15 cellular contexts compared by ENCODE assay signal in genomic region chr3:33355611-33356010, GRCh38.
DNase-seq lines count a peak whose midpoint lies in the region; ATAC-seq, FAIRE-seq and TF ChIP-seq lines count a peak whose summit lies in the region.
"Had no signal": no experiment of that assay in that cellular context is flagged by ENCODE, and none has a peak within 500 bp of the region (broad histone marks: within the 10 kb centered on the region; RNA-seq: fewer than 3 reads in every experiment).

No MANE protein-coding gene starts in this region.

- intact Hi-C loops in Right ventricle myocardium inferior (cut with DNase I): no loop called here

- TF ChIP-seq CTCF in right atrium auricular region (IDR thresholded peaks at IDR 0.05) (no peak), cardiac fibroblast (IDR thresholded peaks at IDR 0.05; ENCODE audit: low read depth, low read length) (no peak)

- no peak overlapping the region for H3K27ac ChIP-seq in right atrium auricular region
- no peak overlapping the region for H3K27ac ChIP-seq in substantia nigra (ENCODE audit: low read depth, low read length, poor library complexity, severe bottlenecking)

- H3K4me3 ChIP-seq in right atrium auricular region: no peak overlapping the region
- H3K4me3 ChIP-seq in cardiac fibroblast (replicated peaks in 1 of 2; ENCODE audit: low read depth in 2 of 2, low read length in 2 of 2): no peak overlapping the region

- ATAC-seq in Right ventricle myocardium inferior: peak; percentile 50
- ATAC-seq: activated naive CD8-positive, alpha-beta T cell treated with anti-CD3 and anti-CD28 coated beads, Interleukin-2, amount 50 U/mL, for 24 hours had no signal

- no peaks in the 10 kb centered on the region for H3K27me3 ChIP-seq in right atrium auricular region
- H3K27me3 ChIP-seq: stomach had no signal

- no peak for FAIRE-seq in urothelium cell line (lab: Jason Lieb, UNC)
- FAIRE-seq: A204.1, endometrium had no signal

- H3K4me1 ChIP-seq in right atrium auricular region: no peaks in the 10 kb centered on the region

- no peaks in the 10 kb centered on the region for H3K36me3 ChIP-seq in right atrium auricular region
- H3K36me3 ChIP-seq: stomach had no signal

- no peaks in the 10 kb centered on the region for H3K9me3 ChIP-seq in right atrium auricular region
- H3K9me3 ChIP-seq: stomach had no signal

- DNase-seq in Right ventricle myocardium inferior (ENCODE audit: missing footprints): no peak
- no peak for DNase-seq in right atrium auricular region (ENCODE audit: low spot score)
- peak; percentile 68 to 73 for DNase-seq in cardiac fibroblast (ENCODE audit: low read depth in 2 of 2)
- peak; percentile 79 for DNase-seq in iris pigment epithelial cell (ENCODE audit: low read depth)
- DNase-seq in urothelium cell line (ENCODE audit: low spot score): peak; percentile 15
- DNase-seq in substantia nigra (lab: John Stamatoyannopoulos, UW): no peak
- no peak for DNase-seq in NCI-H1436 (lab: John Stamatoyannopoulos, UW)
- DNase-seq in NCI-H187 treated with DMSO at 0.1 percent for 48 hours (lab: John Stamatoyannopoulos, UW): no peak
- DNase-seq: activated naive CD8-positive, alpha-beta T cell treated with anti-CD3 and anti-CD28 coated beads, Interleukin-2, amount 50 U/mL, for 24 hours; DMS79; NCI-H187; stimulated activated CD4-positive, alpha-beta T cell treated with anti-CD3 and anti-CD28 coated beads, Interleukin-4, amount 100 ng/mL, for 24 hours; stomach had no signal

Comparison
In these comparisons a context has a peak if more than half of its experiments do, and no peak if none do; other contexts are left out.
1. DNase-seq: peak in cardiac fibroblast (2 of 2), iris pigment epithelial cell (single experiment) and urothelium cell line (single experiment); none in Right ventricle myocardium inferior (single experiment), right atrium auricular region (single experiment), substantia nigra (0 of 49), NCI-H1436 (single experiment) and NCI-H187 treated with DMSO at 0.1 percent for 48 hours (single experiment).